Comparison of ENCODE assay signal across 9 cellular contexts in the genomic region with DNA sequence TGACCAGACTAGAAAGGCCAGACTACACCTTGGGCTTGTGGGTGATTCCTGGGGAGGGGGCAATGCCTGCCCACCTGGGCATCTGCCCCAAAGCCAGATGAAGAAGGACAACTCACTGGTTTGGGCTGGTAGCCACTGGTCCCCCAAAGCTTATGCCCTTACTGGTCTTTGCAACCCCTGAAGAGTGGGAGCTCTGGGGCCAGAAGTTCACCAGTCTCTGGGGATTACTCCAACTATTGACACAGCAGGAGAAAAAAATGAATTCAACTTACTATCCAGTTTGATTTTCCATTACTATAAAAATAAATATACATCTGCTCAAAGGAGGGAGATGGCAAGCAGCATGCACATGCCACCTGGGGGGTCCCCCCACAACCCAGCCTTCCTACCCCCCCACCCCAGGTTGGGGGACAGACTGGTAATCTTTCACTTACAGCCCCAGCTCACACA. TPM values are rescaled to one million over a fixed set of nuclear protein-coding genes. Genes with fewer than 3 reads are reported as not detected.
DNase-seq lines count a peak whose midpoint lies in the region; ATAC-seq, FAIRE-seq and TF ChIP-seq lines count a peak whose summit lies in the region.
"Had no signal": no experiment of that assay in that cellular context is flagged by ENCODE, and none has a peak within 500 bp of the region (broad histone marks: within the 10 kb centered on the region; RNA-seq: fewer than 3 reads in every experiment).

No MANE protein-coding gene starts in this region.

- no peak for ATAC-seq in heart left ventricle
- no peak for ATAC-seq in Right ventricle myocardium inferior
- no peak for ATAC-seq in upper lobe of right lung
- ATAC-seq in GM18858 (IDR thresholded peaks at IDR 0.05; ENCODE audit: unreplicated experiment), result no peak
- no peak for ATAC-seq in GM19455 (IDR thresholded peaks at IDR 0.05; ENCODE audit: unreplicated experiment)

- H3K27me3 ChIP-seq in heart left ventricle, result no peaks in the 10 kb centered on the region
- H3K27me3 ChIP-seq in bronchial epithelial cell (ENCODE audit: control insufficient read depth, insufficient read depth, low read length), result no peaks in the 10 kb centered on the region
- no peaks in the 10 kb centered on the region for H3K27me3 ChIP-seq in upper lobe of right lung

- TF ChIP-seq CTCF in heart left ventricle (IDR thresholded peaks at IDR 0.05) (no peak), bronchial epithelial cell (IDR thresholded peaks at IDR 0.05; ENCODE audit: insufficient read depth, low read length, severe bottlenecking) (no peak), upper lobe of right lung (IDR thresholded peaks at IDR 0.05) (no peak)

- TF ChIP-seq POLR2A in heart left ventricle (IDR thresholded peaks at IDR 0.05), result no peak

- intact Hi-C loops in heart left ventricle (cut with DNase I), result loop anchor here in 7 of 10 donors (2.0 to 10.0 kb wide), 9 partner anchors 41 to 199 kb away; a partner anchor contains a TSS
- intact Hi-C loops in Right ventricle myocardium inferior (cut with DNase I), result no loop called here
- intact Hi-C loops in upper lobe of right lung (cut with DNase I), result loop anchor here (10.0 kb wide), 2 partner anchors 67 to 207 kb away; a partner anchor contains a TSS

- H3K36me3 ChIP-seq in heart left ventricle, result no peaks in the 10 kb centered on the region
- peaks cover 14% of the 10 kb centered on the region for H3K36me3 ChIP-seq in bronchial epithelial cell (ENCODE audit: control insufficient read depth, insufficient read depth, low read length)
- H3K36me3 ChIP-seq in mesodermal cell (ENCODE audit: control insufficient read depth, insufficient read depth, low read length), result no peaks in the 10 kb centered on the region
- H3K36me3 ChIP-seq in upper lobe of right lung, result no peaks in the 10 kb centered on the region

- no peak for DNase-seq in heart left ventricle
- no peak for DNase-seq in Right ventricle myocardium inferior (ENCODE audit: missing footprints)
- DNase-seq in bronchial epithelial cell (ENCODE audit: low read depth), result no peak
- no peak for DNase-seq in upper lobe of right lung
- DNase-seq in activated CD8-positive, alpha-beta memory T cell treated with anti-CD3 and anti-CD28 coated beads for 24 hours, result no peak
- DNase-seq: activated CD4-positive, CD25-positive, alpha-beta regulatory T cell treated with anti-CD3 and anti-CD28 coated beads, Interleukin-2, amount 50 U/mL, for 72 hours had no signal

- FAIRE-seq in bronchial epithelial cell (lab: Jason Lieb, UNC), result no peak

- H3K4me1 ChIP-seq in heart left ventricle, result peaks cover 12 to 83% (median 68%) of the 10 kb centered on the region in 12 donors
- peaks cover 68% of the 10 kb centered on the region for H3K4me1 ChIP-seq in mesodermal cell (ENCODE audit: control insufficient read depth, insufficient read depth, low read length, poor library complexity, severe bottlenecking)
- H3K4me1 ChIP-seq in upper lobe of right lung, result peaks cover 52% of the 10 kb centered on the region

- H3K9me3 ChIP-seq in heart left ventricle (no peaks in the 10 kb centered on the region), mesodermal cell (ENCODE audit: control insufficient read depth, low read length) (no peaks in the 10 kb centered on the region), upper lobe of right lung (no peaks in the 10 kb centered on the region)

- H3K4me3 ChIP-seq in heart left ventricle, result peak overlapping the region; percentile 82 to 100 (median 96)
- peak overlapping the region; percentile 76 for H3K4me3 ChIP-seq in bronchial epithelial cell (ENCODE audit: low read depth, low read length)
- H3K4me3 ChIP-seq in mesodermal cell (ENCODE audit: extremely low read depth, insufficient read depth, low read length, poor library complexity, severe bottlenecking), result peak overlapping the region; percentile 87
- H3K4me3 ChIP-seq in upper lobe of right lung, result peak overlapping the region; percentile 82

- peak overlapping the region; percentile 83 to 99 (median 98) for H3K27ac ChIP-seq in heart left ventricle
- H3K27ac ChIP-seq in mesodermal cell (ENCODE audit: low read depth, low read length, severe bottlenecking), result peak overlapping the region; percentile 32
- peak overlapping the region; percentile 81 for H3K27ac ChIP-seq in upper lobe of right lung

RNA-seq across cellular contexts. Expression of a gene that starts 2.6 kb away (rescaled TPM):
- 10 to 100 TPM; 29.2 to 50.2 (median 42.1) TPM for total RNA-seq in heart left ventricle
- 10 to 100 TPM; 25.8 to 48.4 TPM for polyA plus RNA-seq in heart left ventricle
- total RNA-seq in Right ventricle myocardium inferior, result 51.2 TPM
- total RNA-seq in bronchial epithelial cell, result 5.0 and 14.6 TPM in 2 replicates
- polyA plus RNA-seq in mesodermal cell (2013, experiment 1 of 2), result 44.6 TPM
- polyA plus RNA-seq in mesodermal cell (2013, experiment 2 of 2), result 35.0 TPM
- total RNA-seq in upper lobe of right lung, result 34.2 TPM

RNA-seq across cellular contexts. Expression of a gene that starts 33.6 kb away (rescaled TPM):
- 10 to 100 TPM in 3 of 9 donors, 1 to 10 TPM in 6; 1.1 to 25.9 (median 3.3) TPM for total RNA-seq in heart left ventricle
- polyA plus RNA-seq in heart left ventricle, result 1 to 10 TPM; 2.8 to 7.2 TPM
- 5.1 TPM for total RNA-seq in Right ventricle myocardium inferior
- total RNA-seq in bronchial epithelial cell, result 0.13 and 1.1 TPM in 2 replicates
- not detected for polyA plus RNA-seq in mesodermal cell (2013, experiment 1 of 2)
- not detected for polyA plus RNA-seq in mesodermal cell (2013, experiment 2 of 2)
- total RNA-seq in upper lobe of right lung, result 149 TPM

Comparison
In these comparisons a context has a peak if more than half of its experiments do, and no peak if none do; other contexts are left out.
1. H3K27ac ChIP-seq: peak in every context shown above with its lines; median percentile 98 in heart left ventricle; 81 in upper lobe of right lung; 32 in mesodermal cell.